Comparison of ENCODE assay signal across 8 cellular contexts in genomic region chr6:163413345-163414116, GRCh38. TPM values are rescaled to one million over a fixed set of nuclear protein-coding genes. Genes with fewer than 3 reads are reported as not detected.
DNase-seq lines count a peak whose midpoint lies in the region; ATAC-seq and TF ChIP-seq lines count a peak whose summit lies in the region.

No MANE protein-coding gene starts in this region.

- H3K4me3 ChIP-seq in RWPE2 (ENCODE audit: severe bottlenecking) = peak overlapping the region; percentile 69
- H3K4me3 ChIP-seq in foreskin fibroblast (ENCODE audit: low read depth in 1 of 2, low read length in 2 of 2) = peak overlapping the region; percentile 68 to 75

- no peaks in the 10 kb centered on the region for H3K4me1 ChIP-seq in RWPE2 (ENCODE audit: insufficient read depth, poor library complexity, severe bottlenecking)

- H3K36me3 ChIP-seq in RWPE2 (ENCODE audit: low read depth) = no peaks in the 10 kb centered on the region

- peak overlapping the region; percentile 90 for H3K4me3 Mint-ChIP-seq in neural crest cell
- H3K4me3 Mint-ChIP-seq in stimulated activated naive CD8-positive, alpha-beta T cell treated with anti-CD3 and anti-CD28 coated beads, Interleukin-15, amount 100 ng/mL, for 72 hours = peak overlapping the region; percentile 79 to 94

- H3K9me3 Mint-ChIP-seq in neural crest cell = peaks cover 3% of the 10 kb centered on the region
- H3K9me3 Mint-ChIP-seq in stimulated activated naive CD8-positive, alpha-beta T cell treated with anti-CD3 and anti-CD28 coated beads, Interleukin-15, amount 100 ng/mL, for 72 hours = no peaks in the 10 kb centered on the region

- H3K4me1 Mint-ChIP-seq in neural crest cell = peaks cover 39% of the 10 kb centered on the region
- H3K4me1 Mint-ChIP-seq in stimulated activated naive CD8-positive, alpha-beta T cell treated with anti-CD3 and anti-CD28 coated beads, Interleukin-15, amount 100 ng/mL, for 72 hours = peaks cover 38% of the 10 kb centered on the region

- no peaks in the 10 kb centered on the region for H3K9me3 ChIP-seq in RWPE2 (ENCODE audit: severe bottlenecking)

- H3K27ac ChIP-seq in RWPE2 (ENCODE audit: poor library complexity, severe bottlenecking) = peak overlapping the region; percentile 92

- no peaks in the 10 kb centered on the region for H3K27me3 ChIP-seq in RWPE2 (ENCODE audit: insufficient read depth, poor library complexity, severe bottlenecking)

- peaks cover 12% of the 10 kb centered on the region for H3K36me3 Mint-ChIP-seq in neural crest cell (ENCODE audit: low read depth)

- ATAC-seq in GM19468 (IDR thresholded peaks at IDR 0.05; ENCODE audit: extremely low read depth, unreplicated experiment) (peak; percentile 34), RWPE2 (ENCODE audit: low read depth) (peak; percentile 56)
- peak; percentile 75 for ATAC-seq in stimulated activated naive CD8-positive, alpha-beta T cell treated with anti-CD3 and anti-CD28 coated beads, Interleukin-15, amount 100 ng/mL, for 72 hours

- no peaks in the 10 kb centered on the region for H3K27me3 Mint-ChIP-seq in neural crest cell (ENCODE audit: low read depth)
- peaks cover 8% of the 10 kb centered on the region for H3K27me3 Mint-ChIP-seq in stimulated activated naive CD8-positive, alpha-beta T cell treated with anti-CD3 and anti-CD28 coated beads, Interleukin-15, amount 100 ng/mL, for 72 hours

- H3K27ac Mint-ChIP-seq in neural crest cell (ENCODE audit: unreplicated experiment) = peak overlapping the region; percentile 88
- peak overlapping the region; percentile 80 to 91 for H3K27ac Mint-ChIP-seq in stimulated activated naive CD8-positive, alpha-beta T cell treated with anti-CD3 and anti-CD28 coated beads, Interleukin-15, amount 100 ng/mL, for 72 hours

- DNase-seq in DMS 273 (lab: John Stamatoyannopoulos, UW; ENCODE audit: unreplicated experiment) = peak; percentile 95
- peak; percentile 82 for DNase-seq in HPDE6-E6E7 (ENCODE audit: extremely low spot score)
- peak; percentile 75 for DNase-seq in RWPE2 (ENCODE audit: low spot score)
- DNase-seq in activated gamma-delta T cell treated with anti-CD3 and anti-CD28 coated beads, Interleukin-2, amount 50 U/mL, for 16 hours (ENCODE audit: low read depth) = peak; percentile 84
- peak; percentile 89 to 96 for DNase-seq in foreskin fibroblast
- peak; percentile 91 for DNase-seq in neural crest cell (ENCODE audit: low read depth, low spot score)
- peak; percentile 89 to 91 for DNase-seq in stimulated activated naive CD8-positive, alpha-beta T cell treated with anti-CD3 and anti-CD28 coated beads, Interleukin-15, amount 100 ng/mL, for 72 hours

- TF ChIP-seq CTCF in RWPE2 (IDR thresholded peaks at IDR 0.05; ENCODE audit: poor library complexity, severe bottlenecking) = no peak
- TF ChIP-seq CTCF in foreskin fibroblast (IDR thresholded peaks at IDR 0.05; ENCODE audit: low read depth, low read length) = no peak
- no peak for TF ChIP-seq CTCF in neural crest cell (conservative IDR thresholded peaks at IDR 0.05)

RNA-seq across cellular contexts. Expression of gene QKI, which starts 1.0 kb away (rescaled TPM):
- total RNA-seq in neural crest cell = 260 and 267 TPM in 2 replicates

Comparison
In these comparisons a context has a peak if more than half of its experiments do, and no peak if none do; other contexts are left out.
1. Peak in every context shown above with its lines: DNase-seq, ATAC-seq, H3K4me3 ChIP-seq and H3K27ac ChIP-seq.